ENCODE assay signal across 17 cellular contexts in genomic region chr7:13541326-13541725, GRCh38.
DNase-seq lines count a peak whose midpoint lies in the region; ATAC-seq, FAIRE-seq and TF ChIP-seq lines count a peak whose summit lies in the region.
"Had no signal": no experiment of that assay in that cellular context is flagged by ENCODE, and none has a peak within 500 bp of the region (broad histone marks: within the 10 kb centered on the region; RNA-seq: fewer than 3 reads in every experiment).

No MANE protein-coding gene starts in this region.

- H2AFZ ChIP-seq in KMS-11 (ENCODE audit: low read depth) (no peak overlapping the region), astrocyte (ENCODE audit: low read depth, low read length) (no peak overlapping the region), fibroblast of lung (ENCODE audit: low read length) (no peak overlapping the region)

- H3K4me2 ChIP-seq in KMS-11 (peak overlapping the region; percentile 94), astrocyte (ENCODE audit: low read length) (no peak overlapping the region), fibroblast of lung (ENCODE audit: extremely low read depth, insufficient read depth, low read length) (no peak overlapping the region)

- H3K27me3 ChIP-seq in KMS-11 (ENCODE audit: insufficient read depth, low read depth) = no peaks in the 10 kb centered on the region
- H3K27me3 ChIP-seq in astrocyte (ENCODE audit: insufficient read depth, low read length) = no peaks in the 10 kb centered on the region
- no peaks in the 10 kb centered on the region for H3K27me3 ChIP-seq in fibroblast of lung (ENCODE audit: control insufficient read depth, insufficient read depth, low read length)
- H3K27me3 ChIP-seq in tibial artery = no peaks in the 10 kb centered on the region

- H3K79me2 ChIP-seq in KMS-11 (ENCODE audit: insufficient read depth, low read depth) = no peaks in the 10 kb centered on the region
- H3K79me2 ChIP-seq in astrocyte (ENCODE audit: insufficient read depth, low read length) = no peaks in the 10 kb centered on the region
- H3K79me2 ChIP-seq in fibroblast of lung (ENCODE audit: control insufficient read depth, insufficient read depth, low read length) = no peaks in the 10 kb centered on the region

- intact Hi-C loops in tibial artery (cut with DNase I; ENCODE audit: low total_unique reads) = no loop called here

- H3K36me3 Mint-ChIP-seq in astrocyte (ENCODE audit: low read depth, unreplicated experiment) = no peaks in the 10 kb centered on the region
- H3K36me3 Mint-ChIP-seq: CD4-positive, alpha-beta memory T cell had no signal

- H4K20me1 ChIP-seq in KMS-11 (ENCODE audit: insufficient read depth) (no peaks in the 10 kb centered on the region), astrocyte (ENCODE audit: insufficient read depth, low read length) (no peaks in the 10 kb centered on the region), fibroblast of lung (ENCODE audit: control insufficient read depth, extremely low read depth, insufficient read depth, low read length) (no peaks in the 10 kb centered on the region)

- no peak overlapping the region for H3K9ac ChIP-seq in KMS-11
- H3K9ac ChIP-seq in astrocyte (ENCODE audit: low read length) = no peak overlapping the region
- H3K9ac ChIP-seq in fibroblast of lung (ENCODE audit: insufficient read depth, low read length) = no peak overlapping the region

- 0 out of 2 replicates have a peak overlapping the region, but pooled peaks have one; percentile 88 for H3K27ac ChIP-seq in KMS-11
- no peak overlapping the region for H3K27ac ChIP-seq in astrocyte (ENCODE audit: low read depth, low read length)
- H3K27ac ChIP-seq in fibroblast of lung (ENCODE audit: insufficient read depth, low read length) = no peak overlapping the region
- no peak overlapping the region for H3K27ac ChIP-seq in tibial artery

- DNase-seq in astrocyte (ENCODE audit: low read depth) = peak; percentile 29
- peak; percentile 25 to 36 for DNase-seq in fibroblast of lung (ENCODE audit: low read depth in 2 of 2)
- DNase-seq in NCI-H1417 (lab: John Stamatoyannopoulos, UW) = no peak
- DNase-seq in G401 (ENCODE audit: low spot score) = no peak
- no peak for DNase-seq in tibial artery
- DNase-seq: C1 segment of cervical spinal cord; Calu3; CD4-positive, alpha-beta memory T cell; COR-L47; DMS53; DMS79 treated with DMSO at 0.1 percent for 48 hours; GOT3; H7; HCEC 1CT had no signal

- TF ChIP-seq CTCF in KMS-11 (conservative IDR thresholded peaks at IDR 0.05; ENCODE audit: low read depth, low read length) (no peak), astrocyte (IDR thresholded peaks at IDR 0.05; ENCODE audit: insufficient read depth, low read depth, low read length) (no peak), fibroblast of lung (conservative IDR thresholded peaks at IDR 0.05 in 1 of 2, IDR thresholded peaks at IDR 0.05 in 1 of 2; ENCODE audit: low read depth in 1 of 2, low read length in 2 of 2) (no peak), tibial artery (IDR thresholded peaks at IDR 0.05) (no peak)

- no peaks in the 10 kb centered on the region for H3K9me3 ChIP-seq in astrocyte (ENCODE audit: insufficient read depth, low read depth, low read length)
- no peaks in the 10 kb centered on the region for H3K9me3 ChIP-seq in fibroblast of lung (ENCODE audit: control insufficient read depth, insufficient read depth, low read depth, low read length)
- H3K9me3 ChIP-seq in tibial artery = no peaks in the 10 kb centered on the region

- H3K27ac Mint-ChIP-seq in astrocyte (ENCODE audit: unreplicated experiment) = no peak overlapping the region
- H3K27ac Mint-ChIP-seq: CD4-positive, alpha-beta memory T cell had no signal

- FAIRE-seq in astrocyte (lab: Jason Lieb, UNC) = no peak
- FAIRE-seq: GM12892 had no signal

- H3K9me3 Mint-ChIP-seq in astrocyte (ENCODE audit: unreplicated experiment) = no peaks in the 10 kb centered on the region
- H3K9me3 Mint-ChIP-seq: CD4-positive, alpha-beta memory T cell had no signal

- ATAC-seq in SK-N-SH treated with all-trans-retinoic acid at 6 μM for 48 hours = no peak

- H3K27me3 Mint-ChIP-seq in astrocyte (ENCODE audit: low read depth, unreplicated experiment) = no peaks in the 10 kb centered on the region
- H3K27me3 Mint-ChIP-seq: CD4-positive, alpha-beta memory T cell had no signal

- in situ Hi-C loops in G401 (cut with HindIII; ENCODE audit: low sequenced_read_pairs) = no loop called here

- peaks cover 72% of the 10 kb centered on the region for H3K4me1 ChIP-seq in KMS-11 (ENCODE audit: low read depth, poor library complexity, severe bottlenecking)
- no peaks in the 10 kb centered on the region for H3K4me1 ChIP-seq in astrocyte (ENCODE audit: insufficient read depth, low read length)
- no peaks in the 10 kb centered on the region for H3K4me1 ChIP-seq in fibroblast of lung (ENCODE audit: control insufficient read depth, extremely low read depth, insufficient read depth, low read length)
- H3K4me1 ChIP-seq in tibial artery = no peaks in the 10 kb centered on the region

- no peak overlapping the region for H3K4me3 ChIP-seq in KMS-11 (IDR thresholded peaks at IDR 0.05; ENCODE audit: insufficient read depth, low read depth, low read length)
- no peak overlapping the region for H3K4me3 ChIP-seq in astrocyte (ENCODE audit: insufficient read depth, low read depth, low read length)
- H3K4me3 ChIP-seq in fibroblast of lung (replicated peaks in 1 of 4; ENCODE audit: control extremely low read depth in 1 of 4, insufficient read depth in 1 of 4, low read depth in 3 of 4, low read length in 4 of 4) = no peak overlapping the region
- H3K4me3 ChIP-seq in tibial artery = no peak overlapping the region

- no peak overlapping the region for H3K4me3 Mint-ChIP-seq in astrocyte (ENCODE audit: unreplicated experiment)
- H3K4me3 Mint-ChIP-seq: CD4-positive, alpha-beta memory T cell had no signal

- no peaks in the 10 kb centered on the region for H3K36me3 ChIP-seq in KMS-11 (ENCODE audit: insufficient read depth)
- no peaks in the 10 kb centered on the region for H3K36me3 ChIP-seq in astrocyte (ENCODE audit: insufficient read depth, low read length)
- H3K36me3 ChIP-seq in fibroblast of lung (ENCODE audit: control insufficient read depth, insufficient read depth, low read length) = no peaks in the 10 kb centered on the region
- H3K36me3 ChIP-seq in tibial artery = no peaks in the 10 kb centered on the region

- peaks cover 2% of the 10 kb centered on the region for H3K4me1 Mint-ChIP-seq in astrocyte (ENCODE audit: low read depth, unreplicated experiment)
- H3K4me1 Mint-ChIP-seq: CD4-positive, alpha-beta memory T cell had no signal

TF ChIP-seq in SK-N-SH treated with all-trans-retinoic acid at 6 μM for 48 hours, 23 proteins besides CTCF, POLR2A, EP300 and RAD21:
- TF ChIP-seq TCF4 (CRISPR knock-in tag; IDR thresholded peaks at IDR 0.05; ENCODE audit: borderline replicate concordance) = no peak
- TF ChIP-seq CREB5 (CRISPR knock-in tag; IDR thresholded peaks at IDR 0.05; ENCODE audit: low read depth) = no peak
- TF ChIP-seq ZFP3 (CRISPR knock-in tag; IDR thresholded peaks at IDR 0.05) = no peak
- no peak for TF ChIP-seq ISL1 (CRISPR knock-in tag; IDR thresholded peaks at IDR 0.05)
- TF ChIP-seq ZNF565 (CRISPR knock-in tag; conservative IDR thresholded peaks at IDR 0.05; ENCODE audit: low read depth) = no peak
- no peak for TF ChIP-seq POU6F1 (CRISPR knock-in tag; IDR thresholded peaks at IDR 0.05; ENCODE audit: borderline replicate concordance, low read depth)
- TF ChIP-seq RARB (CRISPR knock-in tag; IDR thresholded peaks at IDR 0.05) = no peak
TF ChIP-seq in SK-N-SH treated with all-trans-retinoic acid at 6 μM for 48 hours: peak in this region for 0.

Comparison
In these comparisons a context has a peak if more than half of its experiments do, and no peak if none do; other contexts are left out.
1. DNase-seq: peak in astrocyte (single experiment) and fibroblast of lung (2 of 2); none in NCI-H1417 (0 of 3), G401 (single experiment) and tibial artery (0 of 2).